10 cellular contexts compared by ENCODE assay signal in genomic region chr20:7841967-7842301, GRCh38.
DNase-seq lines count a peak whose midpoint lies in the region; ATAC-seq, FAIRE-seq and TF ChIP-seq lines count a peak whose summit lies in the region.
"Had no signal": no experiment of that assay in that cellular context is flagged by ENCODE, and none has a peak within 500 bp of the region (broad histone marks: within the 10 kb centered on the region; RNA-seq: fewer than 3 reads in every experiment).

No MANE protein-coding gene starts in this region.

- no peaks in the 10 kb centered on the region for H3K27me3 ChIP-seq in small intestine (ENCODE audit: control insufficient read depth in 2 of 2, insufficient read depth in 2 of 2, low read length in 2 of 2)
- no peaks in the 10 kb centered on the region for H3K27me3 ChIP-seq in lower lobe of right lung (ENCODE audit: low read depth)

- intact Hi-C loops in lower lobe of right lung (cut with DNase I): no loop called here

- H3K4me1 ChIP-seq in small intestine (ENCODE audit: control insufficient read depth in 2 of 2, insufficient read depth in 1 of 2, low read depth in 1 of 2, low read length in 1 of 2): no peaks in the 10 kb centered on the region
- H3K4me1 ChIP-seq in lower lobe of right lung: no peaks in the 10 kb centered on the region

- H3K27ac ChIP-seq in epithelial cell of prostate: peak overlapping the region; percentile 96
- H3K27ac ChIP-seq in small intestine (ENCODE audit: low read depth in 1 of 2, low read length in 1 of 2): no peak overlapping the region
- H3K27ac ChIP-seq in lower lobe of right lung: no peak overlapping the region

- no peak for FAIRE-seq in small intestine (lab: Jason Lieb, UNC)

- TF ChIP-seq CTCF in lower lobe of right lung (IDR thresholded peaks at IDR 0.05): no peak

- no peak for ATAC-seq in lower lobe of right lung
- ATAC-seq: activated CD8-positive, alpha-beta memory T cell treated with anti-CD3 and anti-CD28 coated beads, Interleukin-2, amount 10 ng/mL, durations not matched to agents 7 days and 5 days; natural killer cell had no signal

- H3K4me3 ChIP-seq in small intestine (ENCODE audit: low read depth in 1 of 2, low read length in 2 of 2) (no peak overlapping the region), lower lobe of right lung (no peak overlapping the region)

- no peaks in the 10 kb centered on the region for H3K36me3 ChIP-seq in small intestine (ENCODE audit: control insufficient read depth in 2 of 2, insufficient read depth in 2 of 2, low read length in 2 of 2)
- no peaks in the 10 kb centered on the region for H3K36me3 ChIP-seq in lower lobe of right lung

- H3K9me3 ChIP-seq in small intestine (ENCODE audit: control insufficient read depth, low read depth) (no peaks in the 10 kb centered on the region), lower lobe of right lung (no peaks in the 10 kb centered on the region)

- DNase-seq in AG08395 (ENCODE audit: low spot score) (peak; percentile 83), NCI-H446 treated with DMSO at 0.1 percent for 48 hours (lab: John Stamatoyannopoulos, UW) (peak; percentile 37), epithelial cell of prostate (ENCODE audit: low read depth, low spot score) (peak; percentile 90), medulla oblongata (ENCODE audit: extremely low spot score) (peak; percentile 29), SHP77 (lab: John Stamatoyannopoulos, UW) (no peak), small intestine (no peak), OCI-M2 (lab: John Stamatoyannopoulos, UW; ENCODE audit: unreplicated experiment) (no peak), lower lobe of right lung (no peak)
- DNase-seq: activated CD8-positive, alpha-beta memory T cell treated with anti-CD3 and anti-CD28 coated beads, Interleukin-2, amount 10 ng/mL, durations not matched to agents 7 days and 5 days; natural killer cell had no signal

- WGBS in small intestine, 3 donors: 43 to 49% (median 48%) methylated on average over 2 of the region's 2 CpGs

Comparison
In these comparisons a context has a peak if more than half of its experiments do, and no peak if none do; other contexts are left out.
1. DNase-seq: peak in AG08395 (single experiment), NCI-H446 treated with DMSO at 0.1 percent for 48 hours (single experiment), epithelial cell of prostate (single experiment) and medulla oblongata (single experiment); none in SHP77 (0 of 2), small intestine (single experiment), OCI-M2 (single experiment) and lower lobe of right lung (single experiment).